ENCODE assay signal across 1 cellular context in the genomic region with DNA sequence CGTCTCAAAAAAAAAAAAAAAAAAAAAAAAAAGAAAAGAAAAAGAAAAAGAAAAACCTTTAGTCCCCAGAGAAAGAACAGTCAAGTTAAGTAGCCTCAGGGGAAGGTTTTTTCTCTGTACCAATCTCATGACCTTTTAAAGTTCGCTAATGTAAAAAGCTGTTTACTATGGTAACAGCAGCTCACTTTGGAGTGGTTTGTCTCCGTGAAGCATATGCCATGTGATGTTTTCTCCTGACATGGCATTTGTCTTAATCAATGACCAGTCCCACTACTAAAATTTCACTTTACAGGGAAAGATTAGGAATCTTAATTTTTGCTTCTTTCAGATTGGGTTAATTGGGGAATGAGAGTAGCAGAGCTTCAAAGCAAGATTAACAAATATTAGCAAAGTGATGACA.
TF ChIP-seq lines count a peak whose summit lies in the region.

No MANE protein-coding gene starts in this region.

TF ChIP-seq in K562, 482 proteins besides CTCF, POLR2A, EP300 and RAD21:
- TF ChIP-seq RBM25 (IDR thresholded peaks at IDR 0.05; ENCODE audit: low read depth, low read length, severe bottlenecking) (no peak), DPF2 (IDR thresholded peaks at IDR 0.05) (no peak), SMARCE1 (IDR thresholded peaks at IDR 0.05) (no peak), SP2 (IDR thresholded peaks at IDR 0.05; ENCODE audit: extremely low read depth, low read depth, low read length, poor library complexity, severe bottlenecking) (no peak), NFIC (IDR thresholded peaks at IDR 0.05) (no peak), MYC (IDR thresholded peaks at IDR 0.05; ENCODE audit: low read depth, low read length) (no peak), MYC (CRISPR knock-in tag; IDR thresholded peaks at IDR 0.05; ENCODE audit: borderline replicate concordance, low read depth) (no peak), MIER1 (IDR thresholded peaks at IDR 0.05; ENCODE audit: low read depth) (no peak), ZNF165 (CRISPR knock-in tag; IDR thresholded peaks at IDR 0.05; ENCODE audit: borderline replicate concordance) (no peak), TEAD1 (CRISPR knock-in tag; IDR thresholded peaks at IDR 0.05) (no peak), L3MBTL2 (IDR thresholded peaks at IDR 0.05) (no peak), FOS (IDR thresholded peaks at IDR 0.05; ENCODE audit: extremely low read depth, insufficient read length) (no peak)
- TF ChIP-seq, protein P1, sequence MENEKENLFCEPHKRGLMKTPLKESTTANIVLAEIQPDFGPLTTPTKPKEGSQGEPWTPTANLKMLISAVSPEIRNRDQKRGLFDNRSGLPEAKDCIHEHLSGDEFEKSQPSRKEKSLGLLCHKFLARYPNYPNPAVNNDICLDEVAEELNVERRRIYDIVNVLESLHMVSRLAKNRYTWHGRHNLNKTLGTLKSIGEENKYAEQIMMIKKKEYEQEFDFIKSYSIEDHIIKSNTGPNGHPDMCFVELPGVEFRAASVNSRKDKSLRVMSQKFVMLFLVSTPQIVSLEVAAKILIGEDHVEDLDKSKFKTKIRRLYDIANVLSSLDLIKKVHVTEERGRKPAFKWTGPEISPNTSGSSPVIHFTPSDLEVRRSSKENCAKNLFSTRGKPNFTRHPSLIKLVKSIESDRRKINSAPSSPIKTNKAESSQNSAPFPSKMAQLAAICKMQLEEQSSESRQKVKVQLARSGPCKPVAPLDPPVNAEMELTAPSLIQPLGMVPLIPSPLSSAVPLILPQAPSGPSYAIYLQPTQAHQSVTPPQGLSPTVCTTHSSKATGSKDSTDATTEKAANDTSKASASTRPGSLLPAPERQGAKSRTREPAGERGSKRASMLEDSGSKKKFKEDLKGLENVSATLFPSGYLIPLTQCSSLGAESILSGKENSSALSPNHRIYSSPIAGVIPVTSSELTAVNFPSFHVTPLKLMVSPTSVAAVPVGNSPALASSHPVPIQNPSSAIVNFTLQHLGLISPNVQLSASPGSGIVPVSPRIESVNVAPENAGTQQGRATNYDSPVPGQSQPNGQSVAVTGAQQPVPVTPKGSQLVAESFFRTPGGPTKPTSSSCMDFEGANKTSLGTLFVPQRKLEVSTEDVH (IDR thresholded peaks at IDR 0.05; ENCODE audit: low read depth, partially characterized antibody), result no peak
